Comparison of ENCODE assay signal across 8 cellular contexts in the genomic region with DNA sequence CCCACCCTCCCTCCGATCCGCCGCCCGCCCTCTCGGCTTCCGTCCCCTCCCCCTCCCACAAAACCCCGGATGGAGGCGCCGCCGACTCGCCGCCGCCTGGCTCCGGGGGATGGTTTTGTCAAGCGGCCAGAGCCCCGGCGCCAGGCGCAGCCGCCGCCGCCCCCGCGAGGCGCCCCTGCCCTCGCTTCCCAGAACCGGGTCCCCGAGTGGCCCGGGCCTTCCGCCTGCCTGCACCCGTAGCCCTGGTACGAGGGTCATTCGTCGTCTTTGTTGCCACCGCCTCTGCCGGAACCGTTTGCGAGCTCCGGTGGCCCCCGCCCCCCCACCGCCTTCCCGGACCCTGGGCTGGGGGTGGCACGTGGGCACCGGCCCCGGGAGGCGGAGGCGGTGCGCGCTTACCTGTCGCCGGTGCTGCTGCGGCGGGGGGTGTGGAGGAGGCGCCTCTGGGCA. TPM values are rescaled to one million over a fixed set of nuclear protein-coding genes. Genes with fewer than 3 reads are reported as not detected.
DNase-seq lines count a peak whose midpoint lies in the region; ATAC-seq and TF ChIP-seq lines count a peak whose summit lies in the region.

No MANE protein-coding gene starts in this region.

- no peaks in the 10 kb centered on the region for H3K27me3 Mint-ChIP-seq in osteocyte (ENCODE audit: unreplicated experiment)

- H3K4me3 ChIP-seq in thymus (ENCODE audit: low read length) = peak overlapping the region; percentile 99

- intact Hi-C loops in head of caudate nucleus (cut with DNase I) = loop anchor here (5.0 kb wide), 1 partner anchor 61 kb away; the partner anchor contains the start of gene RMND1

- peaks cover 58% of the 10 kb centered on the region for H3K4me1 Mint-ChIP-seq in osteocyte (ENCODE audit: unreplicated experiment)

- peaks cover 9% of the 10 kb centered on the region for H3K36me3 Mint-ChIP-seq in osteocyte (ENCODE audit: unreplicated experiment)

- DNase-seq in activated naive CD4-positive, alpha-beta T cell treated with anti-CD3 and anti-CD28 coated beads, Interleukin-2, amount 50 U/mL, for 16 hours = peak; percentile 83
- DNase-seq in head of caudate nucleus (peak in 41 of 42 donors; percentile 22 to 91 (median 76)), osteocyte (ENCODE audit: extremely low spot score, unreplicated experiment) (peak; percentile 91)

- peak overlapping the region; percentile 85 for H3K4me3 Mint-ChIP-seq in osteocyte (ENCODE audit: unreplicated experiment)

- ATAC-seq in GM19395 (IDR thresholded peaks at IDR 0.05; ENCODE audit: unreplicated experiment) (peak; percentile 17), HG03571 (IDR thresholded peaks at IDR 0.05; ENCODE audit: unreplicated experiment) (peak; percentile 3), SK-N-SH treated with all-trans-retinoic acid at 6 μM for 48 hours (peak; percentile 2; the same call in 2 of the 3 replicates)

- no peaks in the 10 kb centered on the region for H3K9me3 Mint-ChIP-seq in osteocyte (ENCODE audit: unreplicated experiment)

- H3K9me3 ChIP-seq in thymus (ENCODE audit: control insufficient read depth) = no peaks in the 10 kb centered on the region

- no peaks in the 10 kb centered on the region for H3K36me3 ChIP-seq in thymus (ENCODE audit: control insufficient read depth, insufficient read depth)

- no peak overlapping the region for H3K27ac Mint-ChIP-seq in osteocyte (ENCODE audit: unreplicated experiment)

- no peaks in the 10 kb centered on the region for H3K27me3 ChIP-seq in thymus (ENCODE audit: control insufficient read depth, insufficient read depth)

- H3K4me1 ChIP-seq in thymus (ENCODE audit: control insufficient read depth, insufficient read depth, low read length) = peaks cover 21% of the 10 kb centered on the region

- under 1% methylated on average over 51 of the region's 53 CpGs for WGBS in thymus

- TF ChIP-seq CTCF in C4-2B (conservative IDR thresholded peaks at IDR 0.05) (no peak), osteocyte (IDR thresholded peaks at IDR 0.05) (no peak)

- H3K27ac ChIP-seq in C4-2B (peak overlapping the region; percentile 96), thymus (ENCODE audit: low read depth) (peak overlapping the region; percentile 99)

TF ChIP-seq in SK-N-SH treated with all-trans-retinoic acid at 6 μM for 48 hours, 23 proteins besides CTCF, POLR2A, EP300 and RAD21:
- TF ChIP-seq ZNF70 (CRISPR knock-in tag; IDR thresholded peaks at IDR 0.05) = no peak
- TF ChIP-seq TSHZ2 (CRISPR knock-in tag; IDR thresholded peaks at IDR 0.05) = no peak
- no peak for TF ChIP-seq ZFP30 (CRISPR knock-in tag; IDR thresholded peaks at IDR 0.05)
- TF ChIP-seq CSDC2 (CRISPR knock-in tag; IDR thresholded peaks at IDR 0.05) = no peak
- TF ChIP-seq, protein P1, sequence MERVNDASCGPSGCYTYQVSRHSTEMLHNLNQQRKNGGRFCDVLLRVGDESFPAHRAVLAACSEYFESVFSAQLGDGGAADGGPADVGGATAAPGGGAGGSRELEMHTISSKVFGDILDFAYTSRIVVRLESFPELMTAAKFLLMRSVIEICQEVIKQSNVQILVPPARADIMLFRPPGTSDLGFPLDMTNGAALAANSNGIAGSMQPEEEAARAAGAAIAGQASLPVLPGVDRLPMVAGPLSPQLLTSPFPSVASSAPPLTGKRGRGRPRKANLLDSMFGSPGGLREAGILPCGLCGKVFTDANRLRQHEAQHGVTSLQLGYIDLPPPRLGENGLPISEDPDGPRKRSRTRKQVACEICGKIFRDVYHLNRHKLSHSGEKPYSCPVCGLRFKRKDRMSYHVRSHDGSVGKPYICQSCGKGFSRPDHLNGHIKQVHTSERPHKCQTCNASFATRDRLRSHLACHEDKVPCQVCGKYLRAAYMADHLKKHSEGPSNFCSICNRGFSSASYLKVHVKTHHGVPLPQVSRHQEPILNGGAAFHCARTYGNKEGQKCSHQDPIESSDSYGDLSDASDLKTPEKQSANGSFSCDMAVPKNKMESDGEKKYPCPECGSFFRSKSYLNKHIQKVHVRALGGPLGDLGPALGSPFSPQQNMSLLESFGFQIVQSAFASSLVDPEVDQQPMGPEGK (CRISPR knock-in tag; IDR thresholded peaks at IDR 0.05; ENCODE audit: borderline replicate concordance) = no peak
- no peak for TF ChIP-seq RARB (CRISPR knock-in tag; IDR thresholded peaks at IDR 0.05)

RNA-seq across cellular contexts. Expression of gene ZBTB2, which starts 0.3 kb away (rescaled TPM):
- total RNA-seq in osteocyte = 12.3 and 12.6 TPM in 2 replicates
- polyA plus RNA-seq in thymus = 22.8 TPM

Comparison
In these comparisons a context has a peak if more than half of its experiments do, and no peak if none do; other contexts are left out.
1. Peak in every context shown above with its lines: DNase-seq, ATAC-seq, H3K4me3 ChIP-seq and H3K27ac ChIP-seq.